ENCODE assay signal across 8 cellular contexts in the genomic region with DNA sequence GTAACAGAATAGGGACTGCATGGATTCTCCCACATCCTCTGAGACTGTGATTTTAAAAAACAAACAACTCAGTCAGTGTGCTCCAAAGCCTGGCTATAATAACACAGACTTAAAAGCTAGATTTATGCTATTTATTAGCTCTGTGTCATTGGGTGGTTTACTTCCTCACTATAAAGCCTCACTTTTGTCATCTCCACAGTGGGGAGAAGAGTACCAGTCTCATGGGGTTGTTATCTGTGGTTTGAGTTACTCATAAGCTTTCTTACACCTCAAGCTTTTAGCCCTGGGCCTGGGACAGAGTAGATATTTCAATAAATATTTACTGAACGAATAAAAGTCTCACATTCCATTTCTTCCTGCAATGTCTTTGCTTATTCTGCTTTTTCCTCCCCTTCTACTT. TPM values are rescaled to one million over a fixed set of nuclear protein-coding genes. Genes with fewer than 3 reads are reported as not detected.
DNase-seq lines count a peak whose midpoint lies in the region; ATAC-seq and TF ChIP-seq lines count a peak whose summit lies in the region.

No MANE protein-coding gene starts in this region.

- H3K4me1 ChIP-seq in OCI-LY7 (ENCODE audit: insufficient read depth, low read length, poor library complexity, severe bottlenecking), result peaks cover 62% of the 10 kb centered on the region

- H3K4me3 ChIP-seq in OCI-LY7 (ENCODE audit: low read depth, low read length, poor library complexity, severe bottlenecking), result peak overlapping the region; percentile 39
- H3K4me3 ChIP-seq in fibroblast of mammary gland (ENCODE audit: control insufficient read depth, low read depth, low read length), result no peak overlapping the region

- H3K9me3 ChIP-seq in OCI-LY7 (ENCODE audit: low read length), result peaks cover 7% of the 10 kb centered on the region; the same call in 1 of the 2 replicates

- peak; percentile 44 for DNase-seq in A172 (ENCODE audit: low spot score)
- DNase-seq in OCI-LY7 (ENCODE audit: low spot score), result peak; percentile 34
- peak; percentile 37 for DNase-seq in fibroblast of mammary gland (ENCODE audit: low read depth)
- no peak for DNase-seq in COLO829 (ENCODE audit: low spot score)
- no peak for DNase-seq in NCI-H526 (lab: John Stamatoyannopoulos, UW)
- DNase-seq in GDM1 (lab: John Stamatoyannopoulos, UW), result no peak
- no peak for DNase-seq in NCI-H1694 (lab: John Stamatoyannopoulos, UW)

- H2AFZ ChIP-seq in OCI-LY7 (ENCODE audit: low read length), result no peak overlapping the region

- no TSS peak for BruUV-seq in OCI-LY7 (replicated peaks; lab: Mats Ljungman, UMichigan)

- peak overlapping the region; percentile 73 for H3K27ac ChIP-seq in OCI-LY7 (ENCODE audit: low read depth, low read length, poor library complexity, severe bottlenecking)

- ATAC-seq in GM18861 (IDR thresholded peaks at IDR 0.05; ENCODE audit: unreplicated experiment), result peak; percentile 35

- POLR2A ChIA-PET in OCI-LY7 (lab: Charles Lee), result interaction anchor here (0.5 to 2.8 kb wide), 16 partner anchors 11 to 789 kb away, joined by 3 to 20 read pairs (median 4); no protein-coding TSS in a partner anchor

- no peaks in the 10 kb centered on the region for H3K9me2 ChIP-seq in OCI-LY7 (ENCODE audit: insufficient read depth, low read length)

- CTCF ChIA-PET in OCI-LY7 (lab: Charles Lee; ENCODE audit: unreplicated experiment), result interaction anchor here (0.6 to 2.4 kb wide), 5 partner anchors 23 to 402 kb away, joined by 3 to 7 read pairs (median 3); no protein-coding TSS in a partner anchor

- peak overlapping the region; percentile 84 for H3K4me2 ChIP-seq in OCI-LY7 (ENCODE audit: low read length)

- H3K36me3 ChIP-seq in OCI-LY7 (ENCODE audit: insufficient read depth, low read length), result peaks cover 28% of the 10 kb centered on the region

- H3K79me2 ChIP-seq in OCI-LY7 (ENCODE audit: insufficient read depth, low read depth, low read length), result peaks cover 100% of the 10 kb centered on the region

- H4K20me1 ChIP-seq in OCI-LY7 (ENCODE audit: insufficient read depth, low read length), result peaks cover 29% of the 10 kb centered on the region; the same call in 1 of the 2 replicates

- TF ChIP-seq CTCF in OCI-LY7 (conservative IDR thresholded peaks at IDR 0.05; ENCODE audit: low read length), result no peak
- no peak for TF ChIP-seq CTCF in fibroblast of mammary gland (conservative IDR thresholded peaks at IDR 0.05; ENCODE audit: control insufficient read depth, insufficient read depth, low read depth, low read length)

- intact Hi-C loops in OCI-LY7 (cut with micrococcal nuclease; ENCODE audit: unreplicated experiment), result loop anchor here (5.0 kb wide), 4 partner anchors 388 to 918 kb away; a partner anchor contains a TSS

RNA-seq across cellular contexts. Expression of a gene that starts 5.3 kb away (rescaled TPM):
- total RNA-seq in A172 (2014; rRNA removed; shearing (Covaris generic)), result 24.3 and 44.2 TPM in 2 replicates
- total RNA-seq in OCI-LY7 (2014; rRNA removed; shearing (Covaris generic)), result 322 and 392 TPM in 2 replicates
- total RNA-seq in OCI-LY7 (2022), result 225 and 277 TPM in 2 replicates

Comparison
In these comparisons a context has a peak if more than half of its experiments do, and no peak if none do; other contexts are left out.
1. DNase-seq: peak in A172 (single experiment), OCI-LY7 (single experiment) and fibroblast of mammary gland (single experiment); none in COLO829 (single experiment), NCI-H526 (0 of 2), GDM1 (single experiment) and NCI-H1694 (single experiment).